12 cellular contexts compared by ENCODE assay signal in the genomic region with DNA sequence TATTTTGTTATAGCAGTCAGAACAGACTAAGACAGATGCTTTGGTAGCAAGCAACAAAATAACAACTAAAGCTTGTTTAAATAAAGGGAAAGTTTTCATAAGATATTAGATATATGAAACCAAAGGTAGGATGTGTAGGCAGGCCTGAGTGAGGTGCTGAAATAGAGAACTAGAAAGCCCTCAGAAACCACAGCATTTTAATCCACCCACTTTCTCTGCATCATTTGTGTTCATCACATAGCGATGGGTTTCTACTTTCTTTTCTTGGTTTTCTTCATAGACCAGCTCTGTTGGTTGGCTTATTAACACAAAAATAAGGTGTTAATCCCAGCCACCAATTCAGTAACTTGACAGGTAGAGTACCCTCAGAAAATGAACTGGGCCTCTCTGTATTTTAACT. TPM values are rescaled to one million over a fixed set of nuclear protein-coding genes. Genes with fewer than 3 reads are reported as not detected.
DNase-seq lines count a peak whose midpoint lies in the region; ATAC-seq and TF ChIP-seq lines count a peak whose summit lies in the region.
"Had no signal": no experiment of that assay in that cellular context is flagged by ENCODE, and none has a peak within 500 bp of the region (broad histone marks: within the 10 kb centered on the region; RNA-seq: fewer than 3 reads in every experiment).

No MANE protein-coding gene starts in this region.

- no peaks in the 10 kb centered on the region; the same call in none of the 2 replicates for H3K27me3 ChIP-seq in GM06990 (replicated peaks; ENCODE audit: control insufficient read depth, insufficient read depth, low read length)
- no peaks in the 10 kb centered on the region for H3K27me3 ChIP-seq in heart right ventricle

- H3K4me3 ChIP-seq in GM06990 (replicated peaks; ENCODE audit: low read depth, low read length) (no peak overlapping the region), heart right ventricle (no peak overlapping the region)

- TF ChIP-seq CTCF in GM06990 (IDR thresholded peaks at IDR 0.05; ENCODE audit: insufficient read depth, low read length, poor library complexity, severe bottlenecking): no peak
- TF ChIP-seq CTCF in heart right ventricle (IDR thresholded peaks at IDR 0.05): no peak

- 94 to 98% methylated on average over 1 of the region's 1 CpG for WGBS in heart right ventricle, 2 donors

- H3K27ac ChIP-seq in heart right ventricle: no peak overlapping the region

- H3K9me3 ChIP-seq in heart right ventricle: peaks cover 0 to 12% (median 8%) of the 10 kb centered on the region in 11 donors

- peak; percentile 45 for DNase-seq in GM06990 (ENCODE audit: extremely low read depth, insufficient read length)
- DNase-seq in SW480 (ENCODE audit: low spot score): no peak
- no peak for DNase-seq in NCI-H2107 (lab: John Stamatoyannopoulos, UW)
- no peak for DNase-seq in OCI-M2 (lab: John Stamatoyannopoulos, UW; ENCODE audit: unreplicated experiment)
- no peak for DNase-seq in heart right ventricle
- DNase-seq: activated gamma-delta T cell treated with Interleukin-2 at 50 U/mL for 16 hours, cortex of kidney, foreskin melanocyte, NCI-H2081 treated with DMSO at 0.1 percent for 48 hours had no signal

- H3K36me3 ChIP-seq in GM06990 (ENCODE audit: control insufficient read depth, insufficient read depth, low read length) (no peaks in the 10 kb centered on the region), heart right ventricle (no peaks in the 10 kb centered on the region)

- intact Hi-C loops in heart right ventricle (cut with DNase I): no loop called here

- peak; percentile 98 for ATAC-seq in GM19025 (IDR thresholded peaks at IDR 0.05; ENCODE audit: low read depth, unreplicated experiment)
- peak; percentile 100 for ATAC-seq in GM21825 (IDR thresholded peaks at IDR 0.05; ENCODE audit: unreplicated experiment)
- ATAC-seq in HG03196 (IDR thresholded peaks at IDR 0.05; ENCODE audit: unreplicated experiment): peak; percentile 99
- no peak for ATAC-seq in heart right ventricle

- H3K4me1 ChIP-seq in heart right ventricle: no peaks in the 10 kb centered on the region

RNA-seq across cellular contexts. Expression of gene RPS12, which starts 58.6 kb away (rescaled TPM):
- 100 to 1,000 TPM; 403 to 686 (median 439) TPM for total RNA-seq in heart right ventricle
- 1,000 to 10,000 TPM in 1 of 2 donors, 100 to 1,000 TPM in 1; 335 to 2,223 TPM for polyA plus RNA-seq in heart right ventricle

Comparison
In these comparisons a context has a peak if more than half of its experiments do, and no peak if none do; other contexts are left out.
1. ATAC-seq: peak in GM19025 (single experiment), GM21825 (single experiment) and HG03196 (single experiment); none in heart right ventricle (0 of 8).